ENCODE assay signal across 28 cellular contexts in genomic region chr14:103201801-103202200, GRCh38.
"Had no signal": no experiment of that assay in that cellular context is flagged by ENCODE, and none has a peak within 500 bp of the region (broad histone marks: within the 10 kb centered on the region; RNA-seq: fewer than 3 reads in every experiment).

No MANE protein-coding gene starts in this region.

- H3K27ac ChIP-seq: adrenal gland, Peyer's patch, SJSA1 had no signal

- H3K4me3 ChIP-seq: adrenal gland, Peyer's patch, SJSA1 had no signal

- DNase-seq: activated CD4-positive, alpha-beta T cell treated with anti-CD3 and anti-CD28 coated beads, Interleukin-2, amount 10 ng/mL, durations not matched to agents 24 days and 14 days; activated CD4-positive, alpha-beta T cell treated with anti-CD3 and anti-CD28 coated beads, Interleukin-2, amount 50 U/mL, for 4 hours; activated CD8-positive, alpha-beta T cell treated with anti-CD3 and anti-CD28 coated beads for 36 hours; activated effector memory CD4-positive, alpha-beta T cell treated with anti-CD3 and anti-CD28 coated beads, Interleukin-2, amount 50 U/mL, for 16 hours; activated naive CD4-positive, alpha-beta T cell; activated T-cell treated with anti-CD3 and anti-CD28 coated beads, Interleukin-2, amount 50 U/mL, for 1 hour; activated T-cell treated with anti-CD3 and anti-CD28 coated beads, Interleukin-2, amount 50 U/mL, for 72 hours; adrenal gland; central memory CD4-positive, alpha-beta T cell; NCI-H1092 treated with DMSO at 0.1 percent for 48 hours; NCI-H1417; NCI-H146; NCI-H187; NCI-H2029 treated with DMSO at 0.1 percent for 48 hours; NCI-H2107; NCI-H2171; NCI-H510A; NCI-H526; NCI-H748 treated with DMSO at 0.1 percent for 48 hours; NK-92 treated with Interleukin-12 subunit alpha and Interleukin-12 subunit beta, amount 100 ng/mL, for 24 hours; PC-3; Peyer's patch; RPMI8226; SHP77 treated with DMSO at 0.1 percent for 48 hours; SK-N-SH had no signal

- H3K4me1 ChIP-seq: Peyer's patch, SJSA1 had no signal

- H3K36me3 ChIP-seq: adrenal gland, Peyer's patch, SJSA1 had no signal

- H3K9me3 ChIP-seq: SK-N-SH had no signal

- ATAC-seq: activated CD8-positive, alpha-beta T cell treated with anti-CD3 and anti-CD28 coated beads for 36 hours; activated naive CD4-positive, alpha-beta T cell treated with anti-CD3 and anti-CD28 coated beads, Interleukin-2, amount 50 U/mL, for 72 hours; activated T-cell treated with anti-CD3 and anti-CD28 coated beads, Interleukin-2, amount 50 U/mL, for 72 hours; activated T-helper 17 cell treated with anti-CD3 and anti-CD28 coated beads, Interleukin-2, amount 50 U/mL, for 72 hours; PC-3 had no signal

- H3K27me3 ChIP-seq: adrenal gland, Peyer's patch, SJSA1 had no signal

- H3K9ac ChIP-seq: SK-N-SH had no signal

- H3K4me2 ChIP-seq: SK-N-SH had no signal
